8 cellular contexts compared by ENCODE assay signal in the genomic region with DNA sequence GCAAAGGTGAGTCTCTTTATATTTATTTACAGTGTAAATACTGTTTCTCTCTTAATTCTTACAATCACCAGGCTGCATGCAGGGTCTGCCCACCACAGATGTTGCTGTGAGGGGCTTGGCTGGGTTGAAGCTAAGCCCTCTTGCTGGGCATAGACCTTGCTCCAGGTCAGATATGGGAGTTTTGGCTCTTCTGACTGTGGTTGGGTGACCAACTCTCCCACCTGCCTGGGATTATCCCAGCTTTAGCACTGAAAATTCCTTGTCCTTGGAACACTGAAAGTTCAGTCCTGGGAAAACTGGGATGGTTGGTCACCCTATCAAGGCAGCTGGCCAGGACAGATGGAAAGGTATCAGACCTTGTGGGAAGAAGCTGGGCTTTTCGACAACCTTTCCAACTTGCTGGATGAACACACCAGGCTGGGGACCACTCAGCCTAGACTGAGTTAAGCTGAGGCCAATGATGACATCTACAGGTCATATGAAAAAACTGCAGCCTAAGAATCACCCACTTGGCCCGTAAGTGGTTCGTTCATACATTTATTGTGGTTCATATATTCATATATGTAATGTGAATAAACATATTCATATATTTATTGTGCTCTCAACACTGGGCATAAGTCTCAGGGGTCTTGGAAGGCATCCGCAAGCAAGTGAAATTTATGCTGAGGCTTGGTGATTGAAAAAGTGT. TPM values are rescaled to one million over a fixed set of nuclear protein-coding genes. Genes with fewer than 3 reads are reported as not detected.
DNase-seq lines count a peak whose midpoint lies in the region; ATAC-seq and TF ChIP-seq lines count a peak whose summit lies in the region.

No MANE protein-coding gene starts in this region.

- H3K27me3 ChIP-seq in esophagus squamous epithelium: no peaks in the 10 kb centered on the region

- no peak for ATAC-seq in activated CD8-positive, alpha-beta T cell treated with anti-CD3 and anti-CD28 coated beads, Interleukin-2, amount 10 ng/mL, durations not matched to agents 7 days and 5 days
- ATAC-seq in HG02588 (IDR thresholded peaks at IDR 0.05; ENCODE audit: unreplicated experiment): no peak
- ATAC-seq in HG02763 (IDR thresholded peaks at IDR 0.05; ENCODE audit: unreplicated experiment): no peak

- H3K4me1 ChIP-seq in esophagus squamous epithelium: peaks cover 7 to 18% (median 8%) of the 10 kb centered on the region in 3 donors

- H3K4me1 Mint-ChIP-seq in activated CD8-positive, alpha-beta T cell treated with anti-CD3 and anti-CD28 coated beads, Interleukin-2, amount 10 ng/mL, durations not matched to agents 7 days and 5 days (ENCODE audit: low read depth): peaks cover 20% of the 10 kb centered on the region
- H3K4me1 Mint-ChIP-seq in neural crest cell: peaks cover 41% of the 10 kb centered on the region

- in situ Hi-C loops in Caki2 (cut with HindIII; ENCODE audit: low pct_unique_long_range_greater_than_20kb, low sequenced_read_pairs): no loop called here

- TF ChIP-seq CTCF in esophagus squamous epithelium (IDR thresholded peaks at IDR 0.05): peak; percentile 50 to 73 (median 66)
- TF ChIP-seq CTCF in neural crest cell (conservative IDR thresholded peaks at IDR 0.05): peak; percentile 83

- H3K27me3 Mint-ChIP-seq in activated CD8-positive, alpha-beta T cell treated with anti-CD3 and anti-CD28 coated beads, Interleukin-2, amount 10 ng/mL, durations not matched to agents 7 days and 5 days (ENCODE audit: low read depth): no peaks in the 10 kb centered on the region
- H3K27me3 Mint-ChIP-seq in neural crest cell (ENCODE audit: low read depth): no peaks in the 10 kb centered on the region

- no peaks in the 10 kb centered on the region for H3K36me3 ChIP-seq in esophagus squamous epithelium

- intact Hi-C loops in esophagus squamous epithelium (cut with DNase I): loop anchor here (5.0 kb wide), 1 partner anchor 288 kb away; a partner anchor contains a TSS

- H3K36me3 Mint-ChIP-seq in activated CD8-positive, alpha-beta T cell treated with anti-CD3 and anti-CD28 coated beads, Interleukin-2, amount 10 ng/mL, durations not matched to agents 7 days and 5 days (ENCODE audit: low read depth): no peaks in the 10 kb centered on the region
- H3K36me3 Mint-ChIP-seq in neural crest cell (ENCODE audit: low read depth): no peaks in the 10 kb centered on the region

- H3K4me3 ChIP-seq in esophagus squamous epithelium: no peak overlapping the region

- CTCF ChIA-PET in activated CD8-positive, alpha-beta T cell treated with anti-CD3 and anti-CD28 coated beads, Interleukin-2, amount 10 ng/mL, durations not matched to agents 7 days and 5 days (lab: Charles Lee): interaction anchor here (0.7 to 9.4 kb wide), 21 partner anchors 8 to 507 kb away, joined by 3 to 361 read pairs (median 4); a partner anchor contains a TSS

- POLR2A ChIA-PET in activated CD8-positive, alpha-beta T cell treated with anti-CD3 and anti-CD28 coated beads, Interleukin-2, amount 10 ng/mL, durations not matched to agents 7 days and 5 days (lab: Charles Lee): interaction anchor here (0.9 to 6.4 kb wide), 4 partner anchors 282 to 578 kb away, joined by 3 to 78 read pairs (median 8); a partner anchor contains a TSS

- no peaks in the 10 kb centered on the region for H3K9me3 ChIP-seq in esophagus squamous epithelium

- H3K27ac Mint-ChIP-seq in activated CD8-positive, alpha-beta T cell treated with anti-CD3 and anti-CD28 coated beads, Interleukin-2, amount 10 ng/mL, durations not matched to agents 7 days and 5 days: no peak overlapping the region
- no peak overlapping the region for H3K27ac Mint-ChIP-seq in neural crest cell (ENCODE audit: unreplicated experiment)

- no peak overlapping the region for H3K27ac ChIP-seq in esophagus squamous epithelium

- no peak for TF ChIP-seq POLR2A in esophagus squamous epithelium (IDR thresholded peaks at IDR 0.05)

- H3K4me3 Mint-ChIP-seq in activated CD8-positive, alpha-beta T cell treated with anti-CD3 and anti-CD28 coated beads, Interleukin-2, amount 10 ng/mL, durations not matched to agents 7 days and 5 days: no peak overlapping the region
- H3K4me3 Mint-ChIP-seq in neural crest cell: peak overlapping the region; percentile 86

- no peaks in the 10 kb centered on the region for H3K9me3 Mint-ChIP-seq in activated CD8-positive, alpha-beta T cell treated with anti-CD3 and anti-CD28 coated beads, Interleukin-2, amount 10 ng/mL, durations not matched to agents 7 days and 5 days (ENCODE audit: insufficient read depth)
- H3K9me3 Mint-ChIP-seq in neural crest cell: no peaks in the 10 kb centered on the region

- WGBS in esophagus squamous epithelium, 2 donors: 8 to 9% methylated on average over 4 of the region's 4 CpGs

- DNase-seq in Caki2 (ENCODE audit: low read depth): peak; percentile 33
- peak; percentile 63 for DNase-seq in HT1080 (ENCODE audit: low read depth)
- DNase-seq in NCI-H82 (lab: John Stamatoyannopoulos, UW): peak; percentile 89
- DNase-seq in activated CD8-positive, alpha-beta T cell treated with anti-CD3 and anti-CD28 coated beads, Interleukin-2, amount 10 ng/mL, durations not matched to agents 7 days and 5 days: peak; percentile 60
- no peak for DNase-seq in esophagus squamous epithelium (lab: John Stamatoyannopoulos, UW)
- DNase-seq in neural crest cell (ENCODE audit: low read depth, low spot score): peak; percentile 33

RNA-seq across cellular contexts. Expression of a gene that starts 26.6 kb away (rescaled TPM):
- 0.49 and 1.1 TPM in 2 replicates for total RNA-seq in Caki2 (2014; rRNA removed; shearing (Covaris generic); ENCODE audit: low replicate concordance)
- total RNA-seq in HT1080 (2014; rRNA removed; shearing (Covaris generic)): not detected in 2 replicates
- polyA plus RNA-seq in HT1080 (2015; cell fraction: cytosol; rRNA removed): not detected in 2 replicates
- polyA plus RNA-seq in HT1080 (2015; cell fraction: nucleus; rRNA removed): not detected in 2 replicates
- total RNA-seq in activated CD8-positive, alpha-beta T cell treated with anti-CD3 and anti-CD28 coated beads, Interleukin-2, amount 10 ng/mL, durations not matched to agents 7 days and 5 days: 10 to 100 TPM; 16.8 TPM
- 1 to 10 TPM; 4.0 to 4.8 (median 4.6) TPM for total RNA-seq in esophagus squamous epithelium
- 10.6 and 11.6 TPM in 2 replicates for total RNA-seq in neural crest cell

RNA-seq across cellular contexts. Expression of a gene that starts 39.8 kb away (rescaled TPM):
- total RNA-seq in Caki2 (2014; rRNA removed; shearing (Covaris generic); ENCODE audit: low replicate concordance): 9.9 and 11.5 TPM in 2 replicates
- total RNA-seq in HT1080 (2014; rRNA removed; shearing (Covaris generic)): 29.1 and 37.6 TPM in 2 replicates
- polyA plus RNA-seq in HT1080 (2015; cell fraction: cytosol; rRNA removed): 15.3 and 18.2 TPM in 2 replicates
- 23.1 and 23.2 TPM in 2 replicates for polyA plus RNA-seq in HT1080 (2015; cell fraction: nucleus; rRNA removed)
- 10 to 100 TPM; 25.4 to 25.9 TPM for total RNA-seq in activated CD8-positive, alpha-beta T cell treated with anti-CD3 and anti-CD28 coated beads, Interleukin-2, amount 10 ng/mL, durations not matched to agents 7 days and 5 days
- total RNA-seq in esophagus squamous epithelium: 10 to 100 TPM in 1 of 4 donors, 1 to 10 TPM in 3; 6.4 to 11.4 (median 9.1) TPM
- 26.7 and 28.8 TPM in 2 replicates for total RNA-seq in neural crest cell

RNA-seq across cellular contexts. Expression of a gene that starts 40.1 kb away (rescaled TPM):
- 24.9 and 54.8 TPM in 2 replicates for total RNA-seq in Caki2 (2014; rRNA removed; shearing (Covaris generic); ENCODE audit: low replicate concordance)
- total RNA-seq in HT1080 (2014; rRNA removed; shearing (Covaris generic)): 30.8 and 33.4 TPM in 2 replicates
- 17.1 and 19.3 TPM in 2 replicates for polyA plus RNA-seq in HT1080 (2015; cell fraction: cytosol; rRNA removed)
- 84.1 and 94.9 TPM in 2 replicates for polyA plus RNA-seq in HT1080 (2015; cell fraction: nucleus; rRNA removed)
- total RNA-seq in activated CD8-positive, alpha-beta T cell treated with anti-CD3 and anti-CD28 coated beads, Interleukin-2, amount 10 ng/mL, durations not matched to agents 7 days and 5 days: 10 to 100 TPM; 59.8 to 61.8 TPM
- total RNA-seq in esophagus squamous epithelium: 10 to 100 TPM in 3 of 4 donors, 1 to 10 TPM in 1; 8.4 to 23.5 (median 19.1) TPM
- 61.9 and 68.2 TPM in 2 replicates for total RNA-seq in neural crest cell
